25 cellular contexts compared by ENCODE assay signal in genomic region chr3:136173939-136174338, GRCh38.
"Had no signal": no experiment of that assay in that cellular context is flagged by ENCODE, and none has a peak within 500 bp of the region (broad histone marks: within the 10 kb centered on the region; RNA-seq: fewer than 3 reads in every experiment).

No MANE protein-coding gene starts in this region.

- H3K4me1 ChIP-seq: prostate gland had no signal

- DNase-seq: activated CD4-positive, alpha-beta T cell treated with anti-CD3 and anti-CD28 coated beads for 4 hours; activated CD4-positive, alpha-beta T cell treated with anti-CD3 and anti-CD28 coated beads, Interleukin-2, amount 50 U/mL, for 48 hours; activated CD4-positive, CD25-positive, alpha-beta regulatory T cell; activated effector memory CD4-positive, alpha-beta T cell treated with Interleukin-2 at 50 U/mL for 16 hours; activated naive CD4-positive, alpha-beta T cell treated with anti-CD3 and anti-CD28 coated beads, Interleukin-2, amount 10 ng/mL, durations not matched to agents 7 days and 5 days; activated T-cell treated with anti-CD3 and anti-CD28 coated beads, Interleukin-2, amount 50 U/mL, for 48 hours; aorta; brain microvascular endothelial cell; caudate nucleus; effector CD4-positive, alpha-beta T cell; hypothalamus; lower lobe of right lung; mesendoderm; mucosa of descending colon; occipital lobe; spleen; stimulated activated CD4-positive, alpha-beta T cell treated with anti-CD3 and anti-CD28 coated beads, Interleukin-4, amount 100 ng/mL, for 1 hour; stimulated activated naive CD4-positive, alpha-beta T cell treated with Interleukin-2 at 50 U/mL for 16 hours; T-helper 9 cell; upper lobe of right lung had no signal

- H3K27me3 ChIP-seq: brain microvascular endothelial cell, spleen, upper lobe of right lung had no signal

- H3K36me3 ChIP-seq: brain microvascular endothelial cell, lower lobe of right lung, prostate gland, spleen, upper lobe of right lung had no signal

- H3K27ac Mint-ChIP-seq: activated naive CD4-positive, alpha-beta T cell treated with anti-CD3 and anti-CD28 coated beads, Interleukin-2, amount 10 ng/mL, durations not matched to agents 7 days and 5 days; dendritic cell treated with granulocyte-macrophage colony-stimulating factor and Interleukin-4, amounts not matched to agents 40 ng/mL and 50 ng/mL, for 4 days had no signal

- H3K27ac ChIP-seq: brain microvascular endothelial cell, lower lobe of right lung, prostate gland, upper lobe of right lung had no signal

- H3K4me3 ChIP-seq: lower lobe of right lung, mucosa of descending colon, prostate gland, spleen, upper lobe of right lung had no signal

- H3K9me3 Mint-ChIP-seq: activated naive CD4-positive, alpha-beta T cell treated with anti-CD3 and anti-CD28 coated beads, Interleukin-2, amount 10 ng/mL, durations not matched to agents 7 days and 5 days; dendritic cell treated with granulocyte-macrophage colony-stimulating factor and Interleukin-4, amounts not matched to agents 40 ng/mL and 50 ng/mL, for 4 days had no signal

- ATAC-seq: esophagus mucosa, left lobe of liver, lower lobe of right lung, mucosa of descending colon, upper lobe of right lung had no signal

- H3K9me3 ChIP-seq: lower lobe of right lung, mucosa of descending colon, prostate gland, spleen, upper lobe of right lung had no signal

- H3K27me3 Mint-ChIP-seq: activated naive CD4-positive, alpha-beta T cell treated with anti-CD3 and anti-CD28 coated beads, Interleukin-2, amount 10 ng/mL, durations not matched to agents 7 days and 5 days; dendritic cell treated with granulocyte-macrophage colony-stimulating factor and Interleukin-4, amounts not matched to agents 40 ng/mL and 50 ng/mL, for 4 days had no signal

- H3K4me3 Mint-ChIP-seq: activated naive CD4-positive, alpha-beta T cell treated with anti-CD3 and anti-CD28 coated beads, Interleukin-2, amount 10 ng/mL, durations not matched to agents 7 days and 5 days; dendritic cell treated with granulocyte-macrophage colony-stimulating factor and Interleukin-4, amounts not matched to agents 40 ng/mL and 50 ng/mL, for 4 days had no signal

- FAIRE-seq: frontal cortex had no signal
